1 cellular context compared by ENCODE assay signal in genomic region chr12:23431006-23431405, GRCh38.
TF ChIP-seq lines count a peak whose summit lies in the region.

No MANE protein-coding gene starts in this region.

TF ChIP-seq in HepG2, 621 proteins besides CTCF, POLR2A, EP300 and RAD21 (continued from another document):
- no peak for TF ChIP-seq KIAA2018 (CRISPR knock-in tag; IDR thresholded peaks at IDR 0.05; ENCODE audit: borderline replicate concordance)
- TF ChIP-seq ASH2L (IDR thresholded peaks at IDR 0.05; ENCODE audit: insufficient read length, low read depth, low read length) = no peak
- TF ChIP-seq ZNF891 (CRISPR knock-in tag; IDR thresholded peaks at IDR 0.05) = no peak
- no peak for TF ChIP-seq STAG1 (CRISPR knock-in tag; IDR thresholded peaks at IDR 0.05)
- no peak for TF ChIP-seq SOX5 (CRISPR knock-in tag; IDR thresholded peaks at IDR 0.05; ENCODE audit: borderline replicate concordance)
